Comparison of ENCODE assay signal across 8 cellular contexts in the genomic region with DNA sequence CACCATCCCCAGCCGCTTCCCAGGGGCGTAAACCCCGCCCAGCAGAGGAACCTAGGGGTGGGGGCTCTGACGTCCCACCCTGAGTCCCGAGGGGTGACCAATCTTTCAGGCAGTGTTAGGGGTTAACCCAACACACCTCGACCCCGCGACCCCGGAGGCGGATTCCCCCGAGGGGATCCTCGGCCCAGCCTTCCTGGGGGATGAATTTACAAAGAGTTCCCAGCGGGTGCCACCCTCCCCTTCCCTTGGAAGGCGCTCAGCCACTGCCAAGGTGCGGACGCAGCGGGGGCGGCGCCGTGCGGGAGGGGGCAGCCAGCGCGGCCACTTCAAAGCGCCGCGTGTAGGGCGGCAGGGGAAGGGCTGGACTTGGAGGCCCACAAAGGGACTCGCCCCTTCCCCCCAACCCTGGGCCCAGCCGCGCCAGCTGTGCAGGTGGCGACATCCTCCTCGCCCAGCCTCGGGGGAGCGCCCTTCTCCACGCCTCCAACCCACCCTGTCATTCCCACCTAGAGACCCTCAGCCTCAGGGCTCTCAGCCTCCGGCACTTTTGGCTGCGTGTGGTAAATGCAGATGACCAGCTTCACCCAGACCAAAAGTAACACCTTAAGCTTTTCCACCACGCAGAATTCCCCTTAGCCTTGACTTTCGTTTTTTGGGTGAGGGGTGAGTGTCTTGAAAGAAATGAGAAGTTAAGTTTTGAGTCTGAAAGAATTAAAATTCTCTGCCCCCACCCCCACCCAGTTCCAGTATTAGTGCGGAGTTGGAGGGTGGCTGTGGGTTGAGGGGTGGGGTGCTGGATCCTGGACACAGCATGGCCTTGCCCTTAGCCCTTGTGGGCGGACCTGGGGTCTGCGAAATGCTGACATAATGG. TPM values are rescaled to one million over a fixed set of nuclear protein-coding genes. Genes with fewer than 3 reads are reported as not detected.
DNase-seq lines count a peak whose midpoint lies in the region; ATAC-seq and TF ChIP-seq lines count a peak whose summit lies in the region.

No MANE protein-coding gene starts in this region.

- POLR2A ChIA-PET in BJ (lab: Charles Lee), result no interaction called here

- no peaks in the 10 kb centered on the region for H3K9me3 Mint-ChIP-seq in HFFc6

- H3K9me3 ChIP-seq in adipocyte (ENCODE audit: control insufficient read depth, low read length), result no peaks in the 10 kb centered on the region

- peaks cover 10% of the 10 kb centered on the region for H3K4me1 ChIP-seq in adipocyte (ENCODE audit: control insufficient read depth, insufficient read depth, low read length)

- peaks cover 39% of the 10 kb centered on the region for H3K27me3 Mint-ChIP-seq in HFFc6 (ENCODE audit: insufficient read depth)

- no peaks in the 10 kb centered on the region for H3K4me1 Mint-ChIP-seq in HFFc6 (ENCODE audit: low read depth)

- no peaks in the 10 kb centered on the region for H3K36me3 ChIP-seq in BJ (ENCODE audit: control insufficient read depth, insufficient read depth, low read length)
- no peaks in the 10 kb centered on the region for H3K36me3 ChIP-seq in adipocyte (ENCODE audit: control insufficient read depth, insufficient read depth, low read length, severe bottlenecking)
- no peaks in the 10 kb centered on the region for H3K36me3 ChIP-seq in kidney epithelial cell (ENCODE audit: control insufficient read depth, insufficient read depth, low read length)

- H3K4me3 ChIP-seq in BJ (ENCODE audit: low read depth, low read length) (peak overlapping the region; percentile 28), adipocyte (ENCODE audit: low read length) (peak overlapping the region; percentile 72), kidney epithelial cell (ENCODE audit: low read depth, low read length) (peak overlapping the region; percentile 38)

- TF ChIP-seq CTCF in BJ (IDR thresholded peaks at IDR 0.05; ENCODE audit: insufficient read depth, low read depth, low read length) (no peak), HFFc6 (IDR thresholded peaks at IDR 0.05) (0 out of 2 replicates have a peak, but pooled peaks have one; percentile 16), kidney epithelial cell (IDR thresholded peaks at IDR 0.05; ENCODE audit: insufficient read depth, low read length, poor library complexity, severe bottlenecking) (no peak)

- H3K27me3 ChIP-seq in BJ (ENCODE audit: control insufficient read depth, insufficient read depth, low read length) (peaks cover 24% of the 10 kb centered on the region), adipocyte (replicated peaks; ENCODE audit: control insufficient read depth, insufficient read depth, low read length) (peaks cover 7% of the 10 kb centered on the region), kidney epithelial cell (ENCODE audit: control insufficient read depth, insufficient read depth, low read length) (peaks cover 10% of the 10 kb centered on the region)

- DNase-seq in BJ (ENCODE audit: low read depth) (no peak), HFFc6 (no peak), adipocyte (ENCODE audit: low read depth) (peak; percentile 5), kidney epithelial cell (ENCODE audit: low read depth) (no peak), cerebellar cortex (ENCODE audit: low spot score) (no peak)
- DNase-seq in stimulated activated CD8-positive, alpha-beta memory T cell treated with anti-CD3 and anti-CD28 coated beads, Interleukin-7, amount 100 ng/mL, for 48 hours (ENCODE audit: extremely low read depth in 1 of 2, low read depth in 1 of 2), result peak; percentile 32 to 34

- no peak overlapping the region for H3K4me3 Mint-ChIP-seq in HFFc6

- CTCF ChIA-PET in BJ (lab: Yijun Ruan, JAX), result interaction anchor here (0.7 kb wide), 1 partner anchor 32 kb away, joined by 3 read pairs; no protein-coding TSS in a partner anchor

- no peak overlapping the region for H3K27ac Mint-ChIP-seq in HFFc6

- ATAC-seq in HG03457 (IDR thresholded peaks at IDR 0.05; ENCODE audit: unreplicated experiment) (no peak), GM18517 (IDR thresholded peaks at IDR 0.05; ENCODE audit: unreplicated experiment) (no peak)

- no peak overlapping the region for H3K9ac ChIP-seq in adipocyte (ENCODE audit: low read length)

- no peaks in the 10 kb centered on the region for H3K36me3 Mint-ChIP-seq in HFFc6 (ENCODE audit: low read depth)

RNA-seq across cellular contexts. Expression of gene TCF7, which starts 43.3 kb away (rescaled TPM):
- polyA plus RNA-seq in BJ (2011; rRNA removed), result 0.78 and 0.86 TPM in 2 replicates
- 1.7 and 3.7 TPM in 2 replicates for polyA minus RNA-seq in BJ (2011; rRNA and poly(A)+ RNA removed)
- total RNA-seq in HFFc6 (2021; fragmentation: NEBNext Ultra II Directional; extraction: Animal tissue kit (Norgen Biotek cat#: 25700)), result 1 to 10 TPM in 5 of 6 experiments, under 1 TPM in 1; 0.99 to 3.9 (median 3.2) TPM
- 3.6 and 4.8 TPM in 2 replicates for total RNA-seq in kidney epithelial cell

Comparison
In these comparisons a context has a peak if more than half of its experiments do, and no peak if none do; other contexts are left out.
1. DNase-seq: peak in adipocyte (single experiment) and stimulated activated CD8-positive, alpha-beta memory T cell treated with anti-CD3 and anti-CD28 coated beads, Interleukin-7, amount 100 ng/mL, for 48 hours (2 of 2); none in BJ (single experiment), HFFc6 (single experiment), kidney epithelial cell (single experiment) and cerebellar cortex (single experiment).
2. Peak in every context shown above with its lines, with median percentiles within 50 percentile points of each other: H3K4me3 ChIP-seq.